Comparison of ENCODE assay signal across 9 cellular contexts in the genomic region with DNA sequence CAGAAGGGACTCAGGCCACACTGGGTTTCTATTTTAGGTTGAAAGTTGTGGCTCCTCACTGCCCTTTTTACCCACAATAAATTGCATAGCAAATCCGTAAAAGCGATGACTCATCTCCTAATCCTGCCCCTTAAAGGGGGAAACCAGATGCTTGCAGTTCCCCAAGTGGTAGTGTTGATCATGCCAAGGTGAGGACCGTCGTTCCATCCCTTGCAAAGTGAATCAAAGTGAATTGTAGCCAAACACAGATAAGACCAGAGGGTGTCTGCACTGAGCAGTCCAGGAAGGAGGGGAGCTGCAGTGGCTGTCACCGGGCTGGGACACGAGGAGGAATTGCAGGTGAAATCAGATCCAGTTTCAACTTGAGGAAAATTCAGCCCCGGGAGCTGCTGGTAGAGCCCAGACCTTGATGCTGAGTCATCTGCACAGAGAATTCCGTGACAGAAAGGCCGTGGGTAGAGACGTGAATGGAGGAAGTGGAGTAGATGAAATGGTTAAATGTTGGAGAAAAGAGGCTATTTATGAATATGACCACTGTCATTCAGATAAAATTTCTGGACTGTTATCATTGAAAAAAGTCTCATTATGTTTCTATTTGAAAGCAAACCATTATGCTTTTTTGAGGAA. TPM values are rescaled to one million over a fixed set of nuclear protein-coding genes. Genes with fewer than 3 reads are reported as not detected.
DNase-seq lines count a peak whose midpoint lies in the region; ATAC-seq and TF ChIP-seq lines count a peak whose summit lies in the region.
"Had no signal": no experiment of that assay in that cellular context is flagged by ENCODE, and none has a peak within 500 bp of the region (broad histone marks: within the 10 kb centered on the region; RNA-seq: fewer than 3 reads in every experiment).

No MANE protein-coding gene starts in this region.

- H3K27ac ChIP-seq in psoas muscle (peak overlapping the region; percentile 72), Peyer's patch (no peak overlapping the region), WERI-Rb-1 (no peak overlapping the region)

- peaks cover 5% of the 10 kb centered on the region for H3K4me1 Mint-ChIP-seq in activated CD8-positive, alpha-beta T cell treated with anti-CD3 and anti-CD28 coated beads for 36 hours (ENCODE audit: low read depth)
- H3K4me1 Mint-ChIP-seq in activated CD8-positive, alpha-beta T cell treated with anti-CD3 and anti-CD28 coated beads, Interleukin-2, amount 10 ng/mL, durations not matched to agents 7 days and 5 days (ENCODE audit: low read depth): no peaks in the 10 kb centered on the region

- peak overlapping the region; percentile 1 for H3K4me3 ChIP-seq in astrocyte of the cerebellum (ENCODE audit: low read depth, low read length)
- H3K4me3 ChIP-seq in psoas muscle: no peak overlapping the region
- no peak overlapping the region for H3K4me3 ChIP-seq in Peyer's patch
- H3K4me3 ChIP-seq in WERI-Rb-1 (ENCODE audit: low read depth, low read length): no peak overlapping the region

- TF ChIP-seq POLR2A in Peyer's patch (IDR thresholded peaks at IDR 0.05): no peak

- H3K27me3 Mint-ChIP-seq in activated CD8-positive, alpha-beta T cell treated with anti-CD3 and anti-CD28 coated beads for 36 hours: no peaks in the 10 kb centered on the region
- H3K27me3 Mint-ChIP-seq in activated CD8-positive, alpha-beta T cell treated with anti-CD3 and anti-CD28 coated beads, Interleukin-2, amount 10 ng/mL, durations not matched to agents 7 days and 5 days (ENCODE audit: low read depth): no peaks in the 10 kb centered on the region

- H3K4me1 ChIP-seq in psoas muscle (peaks cover 10% of the 10 kb centered on the region), Peyer's patch (no peaks in the 10 kb centered on the region)

- H3K36me3 ChIP-seq in psoas muscle (ENCODE audit: insufficient read depth in 1 of 2, low read depth in 1 of 2): peaks cover 6 to 78% of the 10 kb centered on the region in 2 donors
- H3K36me3 ChIP-seq in Peyer's patch: peaks cover 0 to 75% (median 4%) of the 10 kb centered on the region in 3 donors
- peaks cover 42% of the 10 kb centered on the region for H3K36me3 ChIP-seq in WERI-Rb-1

- peak overlapping the region; percentile 57 for H3K27ac Mint-ChIP-seq in activated CD8-positive, alpha-beta T cell treated with anti-CD3 and anti-CD28 coated beads for 36 hours
- H3K27ac Mint-ChIP-seq in activated CD8-positive, alpha-beta T cell treated with anti-CD3 and anti-CD28 coated beads, Interleukin-2, amount 10 ng/mL, durations not matched to agents 7 days and 5 days: no peak overlapping the region

- H3K9me3 Mint-ChIP-seq in activated CD8-positive, alpha-beta T cell treated with anti-CD3 and anti-CD28 coated beads for 36 hours: no peaks in the 10 kb centered on the region
- no peaks in the 10 kb centered on the region for H3K9me3 Mint-ChIP-seq in activated CD8-positive, alpha-beta T cell treated with anti-CD3 and anti-CD28 coated beads, Interleukin-2, amount 10 ng/mL, durations not matched to agents 7 days and 5 days (ENCODE audit: insufficient read depth)

- CTCF ChIA-PET in activated CD8-positive, alpha-beta T cell treated with anti-CD3 and anti-CD28 coated beads for 36 hours (lab: Charles Lee): interaction anchor here (0.9 to 1.1 kb wide), 2 partner anchors 29 to 68 kb away, joined by 3 to 4 read pairs; no protein-coding TSS in a partner anchor
- CTCF ChIA-PET in activated CD8-positive, alpha-beta T cell treated with anti-CD3 and anti-CD28 coated beads, Interleukin-2, amount 10 ng/mL, durations not matched to agents 7 days and 5 days (lab: Charles Lee): no interaction called here

- no peaks in the 10 kb centered on the region for H3K9me3 ChIP-seq in psoas muscle
- H3K9me3 ChIP-seq in Peyer's patch: no peaks in the 10 kb centered on the region
- no peaks in the 10 kb centered on the region for H3K9me3 ChIP-seq in WERI-Rb-1 (ENCODE audit: severe bottlenecking)

- TF ChIP-seq CTCF in activated CD8-positive, alpha-beta T cell treated with anti-CD3 and anti-CD28 coated beads for 36 hours (IDR thresholded peaks at IDR 0.05): no peak
- peak; percentile 5 for TF ChIP-seq CTCF in astrocyte of the cerebellum (IDR thresholded peaks at IDR 0.05; ENCODE audit: low read depth, low read length, missing control alignments)
- no peak for TF ChIP-seq CTCF in psoas muscle (IDR thresholded peaks at IDR 0.05)
- TF ChIP-seq CTCF in Peyer's patch (IDR thresholded peaks at IDR 0.05): no peak
- no peak for TF ChIP-seq CTCF in WERI-Rb-1 (IDR thresholded peaks at IDR 0.05; ENCODE audit: low read depth, low read length)

- in situ Hi-C loops in astrocyte of the cerebellum (cut with HindIII; ENCODE audit: low sequenced_read_pairs): no loop called here

- no peak overlapping the region for H3K4me3 Mint-ChIP-seq in activated CD8-positive, alpha-beta T cell treated with anti-CD3 and anti-CD28 coated beads for 36 hours
- no peak overlapping the region for H3K4me3 Mint-ChIP-seq in activated CD8-positive, alpha-beta T cell treated with anti-CD3 and anti-CD28 coated beads, Interleukin-2, amount 10 ng/mL, durations not matched to agents 7 days and 5 days

- intact Hi-C loops in activated CD8-positive, alpha-beta T cell treated with anti-CD3 and anti-CD28 coated beads for 36 hours (cut with micrococcal nuclease): no loop called here
- intact Hi-C loops in psoas muscle (cut with DNase I): no loop called here

- WGBS in psoas muscle, 3 donors: 33 to 53% (median 33%) methylated on average over 10 of the region's 10 CpGs

- H3K36me3 Mint-ChIP-seq in activated CD8-positive, alpha-beta T cell treated with anti-CD3 and anti-CD28 coated beads for 36 hours (ENCODE audit: low read depth): peaks cover 25% of the 10 kb centered on the region
- H3K36me3 Mint-ChIP-seq in activated CD8-positive, alpha-beta T cell treated with anti-CD3 and anti-CD28 coated beads, Interleukin-2, amount 10 ng/mL, durations not matched to agents 7 days and 5 days (ENCODE audit: low read depth): peaks cover 30% of the 10 kb centered on the region

- POLR2A ChIA-PET in activated CD8-positive, alpha-beta T cell treated with anti-CD3 and anti-CD28 coated beads for 36 hours (lab: Charles Lee): interaction anchor here (1.1 kb wide), 1 partner anchor 8 kb away, joined by 3 read pairs; no protein-coding TSS in a partner anchor
- POLR2A ChIA-PET in activated CD8-positive, alpha-beta T cell treated with anti-CD3 and anti-CD28 coated beads, Interleukin-2, amount 10 ng/mL, durations not matched to agents 7 days and 5 days (lab: Charles Lee): no interaction called here

- no peak for DNase-seq in activated CD8-positive, alpha-beta T cell treated with anti-CD3 and anti-CD28 coated beads for 36 hours
- no peak for DNase-seq in activated CD8-positive, alpha-beta T cell treated with anti-CD3 and anti-CD28 coated beads, Interleukin-2, amount 10 ng/mL, durations not matched to agents 7 days and 5 days
- peak; percentile 18 for DNase-seq in HK-2 (ENCODE audit: unreplicated experiment)
- DNase-seq in astrocyte of the cerebellum (ENCODE audit: low read depth): peak; percentile 75
- DNase-seq in psoas muscle: no peak
- no peak for DNase-seq in Peyer's patch
- DNase-seq in NCI-H187 (lab: John Stamatoyannopoulos, UW): no peak
- no peak for DNase-seq in WERI-Rb-1
- DNase-seq: DND-41 had no signal

- peak; percentile 42 for ATAC-seq in activated CD8-positive, alpha-beta T cell treated with anti-CD3 and anti-CD28 coated beads for 36 hours
- ATAC-seq in activated CD8-positive, alpha-beta T cell treated with anti-CD3 and anti-CD28 coated beads, Interleukin-2, amount 10 ng/mL, durations not matched to agents 7 days and 5 days: no peak
- ATAC-seq in psoas muscle: peak; percentile 72 to 84 (median 79)

- H3K27me3 ChIP-seq in psoas muscle (ENCODE audit: insufficient read depth in 3 of 3, low read length in 2 of 3): no peaks in the 10 kb centered on the region
- H3K27me3 ChIP-seq in Peyer's patch: no peaks in the 10 kb centered on the region
- no peaks in the 10 kb centered on the region for H3K27me3 ChIP-seq in WERI-Rb-1 (ENCODE audit: insufficient read depth, low read depth, severe bottlenecking)

RNA-seq across cellular contexts. Expression of a gene that starts 44.2 kb away (rescaled TPM):
- under 1 TPM in 1 of 2 experiments, not detected in 1; 0.60 TPM for total RNA-seq in activated CD8-positive, alpha-beta T cell treated with anti-CD3 and anti-CD28 coated beads for 36 hours
- total RNA-seq in activated CD8-positive, alpha-beta T cell treated with anti-CD3 and anti-CD28 coated beads, Interleukin-2, amount 10 ng/mL, durations not matched to agents 7 days and 5 days: not detected
- 1 to 10 TPM; 1.0 to 1.4 (median 1.3) TPM for total RNA-seq in psoas muscle
- polyA plus RNA-seq in psoas muscle: under 1 TPM; 0.64 to 0.91 (median 0.81) TPM
- 10 to 100 TPM in 1 of 4 donors, 1 to 10 TPM in 2, not detected in 1; 4.0 to 32.2 (median 5.3) TPM for total RNA-seq in Peyer's patch

Comparison
In these comparisons a context has a peak if more than half of its experiments do, and no peak if none do; other contexts are left out.
1. DNase-seq: peak in HK-2 (single experiment) and astrocyte of the cerebellum (single experiment); none in activated CD8-positive, alpha-beta T cell treated with anti-CD3 and anti-CD28 coated beads for 36 hours (single experiment), activated CD8-positive, alpha-beta T cell treated with anti-CD3 and anti-CD28 coated beads, Interleukin-2, amount 10 ng/mL, durations not matched to agents 7 days and 5 days (single experiment), psoas muscle (0 of 2), Peyer's patch (0 of 3), NCI-H187 (0 of 2) and WERI-Rb-1 (single experiment).